Comparison of ENCODE assay signal across 9 cellular contexts in genomic region chr15:42411884-42412283, GRCh38. TPM values are rescaled to one million over a fixed set of nuclear protein-coding genes. Genes with fewer than 3 reads are reported as not detected.
"Had no signal": no experiment of that assay in that cellular context is flagged by ENCODE, and none has a peak within 500 bp of the region (broad histone marks: within the 10 kb centered on the region; RNA-seq: fewer than 3 reads in every experiment).

No MANE protein-coding gene starts in this region.

- H3K4me3 Mint-ChIP-seq: HFFc6 had no signal

- H3K9me3 ChIP-seq: HAP-1 had no signal

- FAIRE-seq: HTR-8/SVneo had no signal

- H3K27ac ChIP-seq: GM23248 had no signal

- DNase-seq: GM23248, GOT3, H7, HFFc6, IMR-90 had no signal

- ATAC-seq: HCT116 had no signal

- H3K9me3 Mint-ChIP-seq: HFFc6 had no signal

- H3K27ac Mint-ChIP-seq: HFFc6 had no signal

- H3K4me3 ChIP-seq: GM23248, HAP-1 had no signal

RNA-seq across cellular contexts. Expression of gene CAPN3, which starts 52.6 kb away (rescaled TPM):
- total RNA-seq: H7, HT-29 had no signal
